23 cellular contexts compared by ENCODE assay signal in the genomic region with DNA sequence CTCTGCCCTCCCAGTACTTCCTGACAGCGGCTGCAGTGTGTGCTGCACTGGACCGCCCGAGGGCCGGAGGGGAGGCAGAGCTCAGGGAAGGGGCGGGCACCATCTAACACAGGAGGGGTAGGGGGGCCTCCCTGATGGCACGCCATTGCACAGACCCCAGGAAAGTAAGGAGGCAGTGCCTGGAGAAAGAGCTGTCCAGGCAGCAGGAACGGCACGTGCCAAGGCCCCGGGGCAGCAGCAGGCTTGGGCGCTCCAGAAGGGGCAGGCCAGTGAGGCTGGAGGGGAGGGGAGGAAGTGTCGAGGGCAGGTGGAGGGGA.
"Had no signal": no experiment of that assay in that cellular context is flagged by ENCODE, and none has a peak within 500 bp of the region (broad histone marks: within the 10 kb centered on the region; RNA-seq: fewer than 3 reads in every experiment).

No MANE protein-coding gene starts in this region.

- H3K4me1 ChIP-seq: ascending aorta, foreskin keratinocyte, pancreas, prostate gland, tibial artery had no signal

- ATAC-seq: foreskin keratinocyte, pancreas, T-cell had no signal

- H3K4me1 Mint-ChIP-seq: activated naive CD4-positive, alpha-beta T cell treated with anti-CD3 and anti-CD28 coated beads, Interleukin-2, amount 10 ng/mL, durations not matched to agents 7 days and 5 days; endodermal cell had no signal

- H3K27ac ChIP-seq: ascending aorta, cardiac muscle cell, esophagus muscularis mucosa, foreskin keratinocyte, pancreas, prostate gland, suprapubic skin, tibial artery had no signal

- H3K27me3 ChIP-seq: ascending aorta, cardiac muscle cell, pancreas had no signal

- DNase-seq: activated CD4-positive, alpha-beta T cell treated with anti-CD3 and anti-CD28 coated beads for 4 hours; activated CD4-positive, alpha-beta T cell treated with anti-CD3 and anti-CD28 coated beads, Interleukin-2, amount 50 U/mL, for 48 hours; activated CD4-positive, CD25-positive, alpha-beta regulatory T cell; activated CD8-positive, alpha-beta memory T cell treated with anti-CD3 and anti-CD28 coated beads, Interleukin-2, amount 50 U/mL, for 4 hours; activated gamma-delta T cell; activated naive CD4-positive, alpha-beta T cell treated with anti-CD3 and anti-CD28 coated beads, Interleukin-2, amount 10 ng/mL, durations not matched to agents 7 days and 5 days; activated naive CD8-positive, alpha-beta T cell treated with anti-CD3 and anti-CD28 coated beads, Interleukin-2, amount 10 ng/mL, durations not matched to agents 7 days and 5 days; activated T-cell treated with anti-CD3 and anti-CD28 coated beads, Interleukin-2, amount 50 U/mL, for 1 hour; endodermal cell; foreskin keratinocyte; naive B cell; nephron progenitor cell; stimulated activated naive CD4-positive, alpha-beta T cell; T-cell; tibial artery had no signal

- H3K4me3 ChIP-seq: ascending aorta, cardiac muscle cell, esophagus muscularis mucosa, pancreas, prostate gland, suprapubic skin, tibial artery had no signal

- H3K4me3 Mint-ChIP-seq: activated naive CD4-positive, alpha-beta T cell treated with anti-CD3 and anti-CD28 coated beads, Interleukin-2, amount 10 ng/mL, durations not matched to agents 7 days and 5 days; activated naive CD8-positive, alpha-beta T cell treated with anti-CD3 and anti-CD28 coated beads, Interleukin-2, amount 10 ng/mL, durations not matched to agents 7 days and 5 days; endodermal cell; mesothelial cell of epicardium; naive B cell; nephron progenitor cell; T-cell had no signal

- H3K27ac Mint-ChIP-seq: activated naive CD4-positive, alpha-beta T cell treated with anti-CD3 and anti-CD28 coated beads, Interleukin-2, amount 10 ng/mL, durations not matched to agents 7 days and 5 days; activated naive CD8-positive, alpha-beta T cell treated with anti-CD3 and anti-CD28 coated beads, Interleukin-2, amount 10 ng/mL, durations not matched to agents 7 days and 5 days; endodermal cell; mesothelial cell of epicardium; nephron progenitor cell; T-cell had no signal

- H3K9me3 Mint-ChIP-seq: activated naive CD4-positive, alpha-beta T cell treated with anti-CD3 and anti-CD28 coated beads, Interleukin-2, amount 10 ng/mL, durations not matched to agents 7 days and 5 days; activated naive CD8-positive, alpha-beta T cell treated with anti-CD3 and anti-CD28 coated beads, Interleukin-2, amount 10 ng/mL, durations not matched to agents 7 days and 5 days; endodermal cell; mesothelial cell of epicardium; naive B cell; nephron progenitor cell; T-cell had no signal

- H3K36me3 ChIP-seq: ascending aorta, cardiac muscle cell, esophagus muscularis mucosa, pancreas, prostate gland, suprapubic skin, tibial artery had no signal

- H3K9me3 ChIP-seq: ascending aorta, esophagus muscularis mucosa, pancreas, prostate gland, suprapubic skin, tibial artery had no signal

- H3K36me3 Mint-ChIP-seq: activated naive CD4-positive, alpha-beta T cell treated with anti-CD3 and anti-CD28 coated beads, Interleukin-2, amount 10 ng/mL, durations not matched to agents 7 days and 5 days; activated naive CD8-positive, alpha-beta T cell treated with anti-CD3 and anti-CD28 coated beads, Interleukin-2, amount 10 ng/mL, durations not matched to agents 7 days and 5 days; brain; mesothelial cell of epicardium; naive B cell; T-cell had no signal
